ENCODE assay signal across 15 cellular contexts in the genomic region with DNA sequence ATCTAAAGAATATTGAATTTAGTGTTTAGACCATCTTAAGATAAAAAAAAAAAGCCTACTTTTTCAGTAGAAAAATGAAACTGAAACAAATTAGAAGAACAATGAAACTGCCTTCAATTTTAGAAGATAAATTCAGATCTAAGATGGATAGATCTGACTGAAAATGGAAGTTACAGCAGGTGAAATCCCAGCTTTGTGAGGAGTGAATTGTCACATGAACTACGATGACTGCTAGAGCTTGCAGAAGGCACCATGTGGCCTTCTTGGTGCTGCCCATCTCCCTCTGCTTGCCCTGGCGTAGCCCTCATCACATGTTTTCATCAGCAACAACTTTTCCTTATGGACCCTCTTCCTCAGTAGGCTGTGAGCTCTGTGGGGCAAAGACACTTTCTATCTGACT. TPM values are rescaled to one million over a fixed set of nuclear protein-coding genes. Genes with fewer than 3 reads are reported as not detected.
A peak's percentile ranks its signal among the peaks of the same experiment; 100 is the strongest.
DNase-seq lines count a peak whose midpoint lies in the region; ATAC-seq and TF ChIP-seq lines count a peak whose summit lies in the region.
"Had no signal": no experiment of that assay in that cellular context is flagged by ENCODE, and none has a peak within 500 bp of the region (broad histone marks: within the 10 kb centered on the region; RNA-seq: fewer than 3 reads in every experiment).

No MANE protein-coding gene starts in this region.

- H3K27ac Mint-ChIP-seq in activated naive CD4-positive, alpha-beta T cell treated with anti-CD3 and anti-CD28 coated beads, Interleukin-2, amount 10 ng/mL, durations not matched to agents 7 days and 5 days = peak overlapping the region; percentile 59
- H3K27ac Mint-ChIP-seq: activated B cell treated with CpG ODN at 0.5 μM for 24 hours had no signal

- no peak overlapping the region for H3K27ac ChIP-seq in foreskin keratinocyte
- H3K27ac ChIP-seq: pancreas, suprapubic skin had no signal

- no peak overlapping the region for H3K4me3 Mint-ChIP-seq in activated naive CD4-positive, alpha-beta T cell treated with anti-CD3 and anti-CD28 coated beads, Interleukin-2, amount 10 ng/mL, durations not matched to agents 7 days and 5 days
- H3K4me3 Mint-ChIP-seq: activated B cell treated with CpG ODN at 0.5 μM for 24 hours had no signal

- no peaks in the 10 kb centered on the region for H3K4me1 ChIP-seq in foreskin keratinocyte
- H3K4me1 ChIP-seq: pancreas, suprapubic skin had no signal

- DNase-seq in GM10248 (ENCODE audit: extremely low spot score) (peak; percentile 22), foreskin keratinocyte (no peak), NCI-H524 treated with DMSO at 0.1 percent for 48 hours (lab: John Stamatoyannopoulos, UW) (no peak)
- no peak for DNase-seq in activated naive CD4-positive, alpha-beta T cell treated with anti-CD3 and anti-CD28 coated beads, Interleukin-2, amount 10 ng/mL, durations not matched to agents 7 days and 5 days
- DNase-seq in activated effector memory CD4-positive, alpha-beta T cell treated with anti-CD3 and anti-CD28 coated beads, Interleukin-2, amount 50 U/mL, for 16 hours = no peak
- DNase-seq: activated B cell treated with CpG ODN at 0.5 μM for 24 hours, activated gamma-delta T cell treated with Interleukin-2 at 50 U/mL for 16 hours, GF-D8, pancreas, SK-N-SH had no signal

- ATAC-seq in GM18868 (IDR thresholded peaks at IDR 0.05; ENCODE audit: unreplicated experiment) (peak; percentile 64), HG03095 (IDR thresholded peaks at IDR 0.05; ENCODE audit: unreplicated experiment) (peak; percentile 58), foreskin keratinocyte (no peak)
- ATAC-seq: pancreas had no signal

- H3K36me3 Mint-ChIP-seq in activated naive CD4-positive, alpha-beta T cell treated with anti-CD3 and anti-CD28 coated beads, Interleukin-2, amount 10 ng/mL, durations not matched to agents 7 days and 5 days = no peaks in the 10 kb centered on the region

- H3K27me3 ChIP-seq in foreskin keratinocyte = no peaks in the 10 kb centered on the region
- H3K27me3 ChIP-seq: pancreas, suprapubic skin had no signal

- CTCF ChIA-PET in GM10248 (lab: Yijun Ruan, JAX) = no interaction called here
- CTCF ChIA-PET in activated naive CD4-positive, alpha-beta T cell treated with anti-CD3 and anti-CD28 coated beads, Interleukin-2, amount 10 ng/mL, durations not matched to agents 7 days and 5 days (lab: Charles Lee) = no interaction called here

- no peaks in the 10 kb centered on the region for H3K27me3 Mint-ChIP-seq in activated naive CD4-positive, alpha-beta T cell treated with anti-CD3 and anti-CD28 coated beads, Interleukin-2, amount 10 ng/mL, durations not matched to agents 7 days and 5 days
- H3K27me3 Mint-ChIP-seq: activated B cell treated with CpG ODN at 0.5 μM for 24 hours had no signal

- POLR2A ChIA-PET in GM10248 (lab: Yijun Ruan, JAX) = no interaction called here

- TF ChIP-seq CTCF in GM10248 (IDR thresholded peaks at IDR 0.05; ENCODE audit: control extremely low read depth, extremely low read depth, low read depth, missing control alignments) (no peak), foreskin keratinocyte (conservative IDR thresholded peaks at IDR 0.05) (no peak)

- no peaks in the 10 kb centered on the region for H3K9me3 Mint-ChIP-seq in activated naive CD4-positive, alpha-beta T cell treated with anti-CD3 and anti-CD28 coated beads, Interleukin-2, amount 10 ng/mL, durations not matched to agents 7 days and 5 days
- H3K9me3 Mint-ChIP-seq: activated B cell treated with CpG ODN at 0.5 μM for 24 hours had no signal

- peaks cover 13% of the 10 kb centered on the region for H3K4me1 Mint-ChIP-seq in activated naive CD4-positive, alpha-beta T cell treated with anti-CD3 and anti-CD28 coated beads, Interleukin-2, amount 10 ng/mL, durations not matched to agents 7 days and 5 days

RNA-seq across cellular contexts. Expression of gene EMCN, which starts 51.4 kb away (rescaled TPM):
- total RNA-seq in foreskin keratinocyte = not detected in 2 replicates
- polyA plus RNA-seq in foreskin keratinocyte = not detected in 2 replicates
- total RNA-seq: activated B cell treated with CpG ODN at 0.5 μM for 24 hours, smooth muscle cell had no signal
- polyA plus RNA-seq: keratinocyte, smooth muscle cell had no signal
